20 cellular contexts compared by ENCODE assay signal in genomic region chr1:221099747-221100146, GRCh38.
DNase-seq lines count a peak whose midpoint lies in the region; ATAC-seq, FAIRE-seq and TF ChIP-seq lines count a peak whose summit lies in the region.
"Had no signal": no experiment of that assay in that cellular context is flagged by ENCODE, and none has a peak within 500 bp of the region (broad histone marks: within the 10 kb centered on the region; RNA-seq: fewer than 3 reads in every experiment).

No MANE protein-coding gene starts in this region.

- no peak overlapping the region for H3K9ac ChIP-seq in astrocyte (ENCODE audit: low read length)
- H3K9ac ChIP-seq in smooth muscle cell (ENCODE audit: low read depth): no peak overlapping the region

- H3K36me3 ChIP-seq in astrocyte (ENCODE audit: insufficient read depth, low read length): no peaks in the 10 kb centered on the region
- no peaks in the 10 kb centered on the region for H3K36me3 ChIP-seq in smooth muscle cell (ENCODE audit: low read depth)
- H3K36me3 ChIP-seq: esophagus squamous epithelium, SJSA1 had no signal

- no peaks in the 10 kb centered on the region for H3K27me3 ChIP-seq in astrocyte (ENCODE audit: insufficient read depth, low read length)
- H3K27me3 ChIP-seq in smooth muscle cell (ENCODE audit: low read depth): no peaks in the 10 kb centered on the region
- H3K27me3 ChIP-seq: esophagus squamous epithelium, SJSA1 had no signal

- intact Hi-C loops in CD14-positive monocyte (cut with micrococcal nuclease): loop anchor here (2.0 to 10.0 kb wide), 6 partner anchors 48 to 345 kb away; partner anchors contain the start of gene HLX (in 1 of the 2)

- DNase-seq in T-helper 1 cell: no peak
- no peak for DNase-seq in CD14-positive monocyte (ENCODE audit: low spot score)
- DNase-seq in astrocyte (ENCODE audit: low read depth): no peak
- no peak for DNase-seq in smooth muscle cell (lab: John Stamatoyannopoulos, UW; ENCODE audit: unreplicated experiment)
- DNase-seq in H4 (ENCODE audit: low spot score): no peak
- no peak for DNase-seq in RCC 7860 (ENCODE audit: low spot score)
- DNase-seq: activated CD4-positive, alpha-beta T cell treated with anti-CD3 and anti-CD28 coated beads for 4 hours; DMS153; effector memory CD8-positive, alpha-beta T cell; esophagus squamous epithelium; mucosa of descending colon; NCI-H1436 treated with DMSO at 0.1 percent for 48 hours; NCI-H748 treated with DMSO at 0.1 percent for 48 hours; occipital lobe; retina had no signal

- H3K27ac Mint-ChIP-seq in T-helper 1 cell treated with Interleukin-12 subunit alpha and Interleukin-12 subunit beta and Interleukin-4 antibody, amounts not matched to agents 30 μg/mL and 1 μg/mL, for 36 hours: peak overlapping the region; percentile 67
- H3K27ac Mint-ChIP-seq in CD14-positive monocyte (peak overlapping the region; percentile 88 to 100 (median 98)), astrocyte (ENCODE audit: unreplicated experiment) (peak overlapping the region; percentile 73)
- H3K27ac Mint-ChIP-seq: effector memory CD8-positive, alpha-beta T cell had no signal

- TF ChIP-seq CTCF in CD14-positive monocyte (IDR thresholded peaks at IDR 0.05) (no peak), astrocyte (IDR thresholded peaks at IDR 0.05; ENCODE audit: insufficient read depth, low read depth, low read length) (no peak), smooth muscle cell (IDR thresholded peaks at IDR 0.05; ENCODE audit: borderline replicate concordance, insufficient read depth, poor library complexity, severe bottlenecking) (no peak)

- no peaks in the 10 kb centered on the region for H3K27me3 Mint-ChIP-seq in T-helper 1 cell treated with Interleukin-12 subunit alpha and Interleukin-12 subunit beta and Interleukin-4 antibody, amounts not matched to agents 30 μg/mL and 1 μg/mL, for 36 hours (ENCODE audit: low read depth)
- H3K27me3 Mint-ChIP-seq in CD14-positive monocyte (ENCODE audit: low read depth in 3 of 3) (peaks cover 4 to 13% (median 11%) of the 10 kb centered on the region in 3 donors), astrocyte (ENCODE audit: low read depth, unreplicated experiment) (peaks cover 3% of the 10 kb centered on the region)

- H3K27ac ChIP-seq in astrocyte (ENCODE audit: low read depth, low read length): no peak overlapping the region
- H3K27ac ChIP-seq in smooth muscle cell (ENCODE audit: low read depth): peak overlapping the region; percentile 81
- H3K27ac ChIP-seq: C4-2B had no signal

- no peaks in the 10 kb centered on the region for H4K20me1 ChIP-seq in astrocyte (ENCODE audit: insufficient read depth, low read length)
- H4K20me1 ChIP-seq in smooth muscle cell (ENCODE audit: low read depth): no peaks in the 10 kb centered on the region

- H3K79me2 ChIP-seq in astrocyte (ENCODE audit: insufficient read depth, low read length) (no peaks in the 10 kb centered on the region), smooth muscle cell (ENCODE audit: low read depth) (no peaks in the 10 kb centered on the region)

- H3K4me1 ChIP-seq in astrocyte (ENCODE audit: insufficient read depth, low read length): peaks cover 8% of the 10 kb centered on the region
- no peaks in the 10 kb centered on the region for H3K4me1 ChIP-seq in smooth muscle cell (ENCODE audit: low read depth)

- H3K4me1 Mint-ChIP-seq in T-helper 1 cell treated with Interleukin-12 subunit alpha and Interleukin-12 subunit beta and Interleukin-4 antibody, amounts not matched to agents 30 μg/mL and 1 μg/mL, for 36 hours (ENCODE audit: low read depth): peaks cover 12% of the 10 kb centered on the region
- peaks cover 62% of the 10 kb centered on the region for H3K4me1 Mint-ChIP-seq in CD14-positive monocyte
- H3K4me1 Mint-ChIP-seq in astrocyte (ENCODE audit: low read depth, unreplicated experiment): peaks cover 38% of the 10 kb centered on the region

- H3K4me3 Mint-ChIP-seq in T-helper 1 cell treated with Interleukin-12 subunit alpha and Interleukin-12 subunit beta and Interleukin-4 antibody, amounts not matched to agents 30 μg/mL and 1 μg/mL, for 36 hours: no peak overlapping the region
- H3K4me3 Mint-ChIP-seq in CD14-positive monocyte (peak overlapping the region in 1 of 2 donors; percentile 70), astrocyte (ENCODE audit: unreplicated experiment) (no peak overlapping the region)
- H3K4me3 Mint-ChIP-seq: effector memory CD8-positive, alpha-beta T cell had no signal

- H2AFZ ChIP-seq in astrocyte (ENCODE audit: low read depth, low read length): no peak overlapping the region
- H2AFZ ChIP-seq in smooth muscle cell (ENCODE audit: low read depth): no peak overlapping the region

- H3K4me3 ChIP-seq in astrocyte (ENCODE audit: insufficient read depth, low read depth, low read length) (no peak overlapping the region), smooth muscle cell (no peak overlapping the region)
- H3K4me3 ChIP-seq: esophagus squamous epithelium, mucosa of descending colon, SJSA1 had no signal

- peaks cover 19% of the 10 kb centered on the region for H3K9me3 Mint-ChIP-seq in T-helper 1 cell treated with Interleukin-12 subunit alpha and Interleukin-12 subunit beta and Interleukin-4 antibody, amounts not matched to agents 30 μg/mL and 1 μg/mL, for 36 hours
- H3K9me3 Mint-ChIP-seq in CD14-positive monocyte (peaks cover 0 to 11% (median 3%) of the 10 kb centered on the region in 7 donors), astrocyte (ENCODE audit: unreplicated experiment) (peaks cover 26% of the 10 kb centered on the region)

- H3K4me2 ChIP-seq in astrocyte (ENCODE audit: low read length) (no peak overlapping the region), smooth muscle cell (no peak overlapping the region)

- H3K36me3 Mint-ChIP-seq in T-helper 1 cell treated with Interleukin-12 subunit alpha and Interleukin-12 subunit beta and Interleukin-4 antibody, amounts not matched to agents 30 μg/mL and 1 μg/mL, for 36 hours (ENCODE audit: low read depth): no peaks in the 10 kb centered on the region
- H3K36me3 Mint-ChIP-seq in CD14-positive monocyte (peaks cover 4 to 12% of the 10 kb centered on the region in 2 donors), astrocyte (ENCODE audit: low read depth, unreplicated experiment) (peaks cover 8% of the 10 kb centered on the region)

- peaks cover 7% of the 10 kb centered on the region for H3K9me3 ChIP-seq in astrocyte (ENCODE audit: insufficient read depth, low read depth, low read length)
- H3K9me3 ChIP-seq in smooth muscle cell (replicated peaks; ENCODE audit: low read depth): no peaks in the 10 kb centered on the region
- H3K9me3 ChIP-seq: esophagus squamous epithelium, mucosa of descending colon had no signal

- no peak for ATAC-seq in HG02973 (IDR thresholded peaks at IDR 0.05; ENCODE audit: unreplicated experiment)
- ATAC-seq: effector memory CD8-positive, alpha-beta T cell had no signal

- FAIRE-seq in astrocyte (lab: Jason Lieb, UNC) (no peak), RCC 7860 (lab: Jason Lieb, UNC) (no peak)
- FAIRE-seq: H54 had no signal

- 94% methylated on average over 6 of the region's 6 CpGs for WGBS in smooth muscle cell (ENCODE audit: low lambda C conversion rate)

- H3F3A ChIP-seq in smooth muscle cell (ENCODE audit: low read depth): peaks cover 25% of the 10 kb centered on the region
